Comparison of ENCODE assay signal across 7 cellular contexts in genomic region chr20:61601361-61601760, GRCh38.
"Had no signal": no experiment of that assay in that cellular context is flagged by ENCODE, and none has a peak within 500 bp of the region (broad histone marks: within the 10 kb centered on the region; RNA-seq: fewer than 3 reads in every experiment).

No MANE protein-coding gene starts in this region.

- H3K4me3 Mint-ChIP-seq: GM23338, H9 had no signal

- DNase-seq: H9, HCEC 1CT, IMR-90 had no signal

- H3K4me1 Mint-ChIP-seq: GM23338, H9 had no signal

- H3K27ac Mint-ChIP-seq: GM23338, H9 had no signal

- H3K4me3 ChIP-seq: GM23338, K562 had no signal

- FAIRE-seq: H1, H54, K562 had no signal

- ATAC-seq: GM23338, K562 had no signal
